18 cellular contexts compared by ENCODE assay signal in the genomic region with DNA sequence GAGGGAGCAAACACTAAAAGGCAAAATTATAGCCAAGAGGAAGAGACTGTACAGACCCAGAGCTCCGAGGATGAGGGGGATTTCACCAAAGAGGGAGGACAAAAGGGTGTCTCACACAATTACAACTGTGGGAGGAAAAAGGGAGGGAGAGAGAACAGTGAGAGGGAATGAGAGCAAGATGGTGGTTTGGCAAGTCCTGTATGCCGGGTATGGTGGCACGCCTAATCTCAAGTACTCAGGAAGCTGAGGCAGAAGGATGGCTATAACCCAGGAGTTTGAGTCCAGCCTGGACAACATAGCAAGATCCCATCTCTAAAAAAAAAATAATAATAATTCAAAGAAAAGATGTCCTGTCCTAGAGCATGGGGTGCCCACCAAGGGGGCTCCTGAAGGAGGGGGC. TPM values are rescaled to one million over a fixed set of nuclear protein-coding genes. Genes with fewer than 3 reads are reported as not detected.
DNase-seq lines count a peak whose midpoint lies in the region; ATAC-seq and TF ChIP-seq lines count a peak whose summit lies in the region.
"Had no signal": no experiment of that assay in that cellular context is flagged by ENCODE, and none has a peak within 500 bp of the region (broad histone marks: within the 10 kb centered on the region; RNA-seq: fewer than 3 reads in every experiment).

No MANE protein-coding gene starts in this region.

- H3K9me3 ChIP-seq in left lung = no peaks in the 10 kb centered on the region
- H3K9me3 ChIP-seq: BLaER1 had no signal

- no peaks in the 10 kb centered on the region for H3K27me3 ChIP-seq in left lung
- H3K27me3 ChIP-seq: BLaER1 had no signal

- H3K27ac Mint-ChIP-seq in activated naive CD4-positive, alpha-beta T cell treated with anti-CD3 and anti-CD28 coated beads, Interleukin-2, amount 10 ng/mL, durations not matched to agents 7 days and 5 days = peak overlapping the region; percentile 19
- H3K27ac Mint-ChIP-seq in activated naive CD8-positive, alpha-beta T cell treated with anti-CD3 and anti-CD28 coated beads, Interleukin-2, amount 50 U/mL, for 24 hours = peak overlapping the region; percentile 28
- peak overlapping the region; percentile 93 for H3K27ac Mint-ChIP-seq in type B pancreatic cell
- H3K27ac Mint-ChIP-seq in mesothelial cell of epicardium = no peak overlapping the region

- CTCF ChIA-PET in activated naive CD4-positive, alpha-beta T cell treated with anti-CD3 and anti-CD28 coated beads, Interleukin-2, amount 10 ng/mL, durations not matched to agents 7 days and 5 days (lab: Charles Lee) = no interaction called here

- H3K9me3 Mint-ChIP-seq in activated naive CD4-positive, alpha-beta T cell treated with anti-CD3 and anti-CD28 coated beads, Interleukin-2, amount 10 ng/mL, durations not matched to agents 7 days and 5 days = no peaks in the 10 kb centered on the region
- no peaks in the 10 kb centered on the region for H3K9me3 Mint-ChIP-seq in activated naive CD8-positive, alpha-beta T cell treated with anti-CD3 and anti-CD28 coated beads, Interleukin-2, amount 50 U/mL, for 24 hours
- H3K9me3 Mint-ChIP-seq in type B pancreatic cell = no peaks in the 10 kb centered on the region
- no peaks in the 10 kb centered on the region for H3K9me3 Mint-ChIP-seq in mesothelial cell of epicardium

- H3K4me3 Mint-ChIP-seq in activated naive CD4-positive, alpha-beta T cell treated with anti-CD3 and anti-CD28 coated beads, Interleukin-2, amount 10 ng/mL, durations not matched to agents 7 days and 5 days = no peak overlapping the region
- H3K4me3 Mint-ChIP-seq in activated naive CD8-positive, alpha-beta T cell treated with anti-CD3 and anti-CD28 coated beads, Interleukin-2, amount 50 U/mL, for 24 hours = no peak overlapping the region
- H3K4me3 Mint-ChIP-seq in type B pancreatic cell (no peak overlapping the region), mesothelial cell of epicardium (no peak overlapping the region)

- peaks cover 7 to 100% of the 10 kb centered on the region in 2 donors for H3K36me3 ChIP-seq in left lung

- TF ChIP-seq CTCF in left lung (IDR thresholded peaks at IDR 0.05) (no peak), type B pancreatic cell (conservative IDR thresholded peaks at IDR 0.05) (no peak), GM13977 (IDR thresholded peaks at IDR 0.05; ENCODE audit: extremely low read depth, insufficient read depth, missing control alignments) (no peak), mesothelial cell of epicardium (IDR thresholded peaks at IDR 0.05; ENCODE audit: unreplicated experiment) (no peak)

- H3K4me1 Mint-ChIP-seq in activated naive CD4-positive, alpha-beta T cell treated with anti-CD3 and anti-CD28 coated beads, Interleukin-2, amount 10 ng/mL, durations not matched to agents 7 days and 5 days = peaks cover 5% of the 10 kb centered on the region
- no peaks in the 10 kb centered on the region for H3K4me1 Mint-ChIP-seq in activated naive CD8-positive, alpha-beta T cell treated with anti-CD3 and anti-CD28 coated beads, Interleukin-2, amount 50 U/mL, for 24 hours
- H3K4me1 Mint-ChIP-seq in type B pancreatic cell (ENCODE audit: unreplicated experiment) (peaks cover 7% of the 10 kb centered on the region), mesothelial cell of epicardium (peaks cover 6% of the 10 kb centered on the region)

- H3K4me3 ChIP-seq in left lung = no peak overlapping the region
- H3K4me3 ChIP-seq: BLaER1, GM12878, GM23248 had no signal

- no peak for ATAC-seq in activated naive CD8-positive, alpha-beta T cell treated with anti-CD3 and anti-CD28 coated beads, Interleukin-2, amount 50 U/mL, for 24 hours
- ATAC-seq in left lung = no peak
- ATAC-seq: GM12878 had no signal

- H3K27ac ChIP-seq in left lung = peak overlapping the region; percentile 50 to 63
- H3K27ac ChIP-seq: BLaER1, GM23248, HL-60 had no signal

- no peak for DNase-seq in activated naive CD4-positive, alpha-beta T cell treated with anti-CD3 and anti-CD28 coated beads, Interleukin-2, amount 10 ng/mL, durations not matched to agents 7 days and 5 days
- no peak for DNase-seq in activated naive CD4-positive, alpha-beta T cell treated with anti-CD3 and anti-CD28 coated beads, Interleukin-2, amount 50 U/mL, for 16 hours
- no peak for DNase-seq in activated naive CD8-positive, alpha-beta T cell treated with anti-CD3 and anti-CD28 coated beads, Interleukin-2, amount 50 U/mL, for 24 hours
- DNase-seq in left lung (no peak), type B pancreatic cell (ENCODE audit: extremely low spot score, unreplicated experiment) (no peak), pons (ENCODE audit: low spot score) (no peak), GM13977 (ENCODE audit: low spot score) (no peak), mesothelial cell of epicardium (ENCODE audit: low spot score in 2 of 2, unreplicated experiment in 2 of 2) (no peak)
- DNase-seq: 8988T, DMS 273 treated with DMSO at 0.1 percent for 48 hours, GDM1, GM23248, HCEC 1CT, NCI-H187 treated with DMSO at 0.1 percent for 48 hours, NCI-H69 had no signal

- in situ Hi-C loops in GM13977 (cut with MboI; ENCODE audit: low pct_unique_long_range_greater_than_20kb, low sequenced_read_pairs, unreplicated experiment) = no loop called here

- intact Hi-C loops in left lung (cut with DNase I) = no loop called here

- peaks cover 58% of the 10 kb centered on the region for H3K36me3 Mint-ChIP-seq in activated naive CD4-positive, alpha-beta T cell treated with anti-CD3 and anti-CD28 coated beads, Interleukin-2, amount 10 ng/mL, durations not matched to agents 7 days and 5 days
- H3K36me3 Mint-ChIP-seq in activated naive CD8-positive, alpha-beta T cell treated with anti-CD3 and anti-CD28 coated beads, Interleukin-2, amount 50 U/mL, for 24 hours (ENCODE audit: low read depth) = peaks cover 52% of the 10 kb centered on the region
- H3K36me3 Mint-ChIP-seq in type B pancreatic cell = peaks cover 44% of the 10 kb centered on the region
- peaks cover 51% of the 10 kb centered on the region for H3K36me3 Mint-ChIP-seq in mesothelial cell of epicardium

- H3K4me1 ChIP-seq in left lung = peaks cover 9 to 12% of the 10 kb centered on the region in 2 donors
- H3K4me1 ChIP-seq: BLaER1 had no signal

- H3K27me3 Mint-ChIP-seq in activated naive CD4-positive, alpha-beta T cell treated with anti-CD3 and anti-CD28 coated beads, Interleukin-2, amount 10 ng/mL, durations not matched to agents 7 days and 5 days = no peaks in the 10 kb centered on the region
- H3K27me3 Mint-ChIP-seq in activated naive CD8-positive, alpha-beta T cell treated with anti-CD3 and anti-CD28 coated beads, Interleukin-2, amount 50 U/mL, for 24 hours = no peaks in the 10 kb centered on the region
- no peaks in the 10 kb centered on the region for H3K27me3 Mint-ChIP-seq in type B pancreatic cell
- H3K27me3 Mint-ChIP-seq in mesothelial cell of epicardium (ENCODE audit: low read depth) = no peaks in the 10 kb centered on the region

RNA-seq across cellular contexts. Expression of a gene that starts 34.3 kb away (rescaled TPM):
- total RNA-seq in left lung (100 to 1,000 TPM; 103 to 138 TPM), type B pancreatic cell (ENCODE audit: low replicate concordance) (43.3 and 49.8 TPM in 2 replicates), mesothelial cell of epicardium (35.5 to 39.9 TPM (median 35.8 TPM) in 3 replicates)

RNA-seq across cellular contexts. Expression of a gene that starts 48.7 kb away (rescaled TPM):
- total RNA-seq in left lung = 10 to 100 TPM; 37.6 to 37.9 TPM
- total RNA-seq in type B pancreatic cell (ENCODE audit: low replicate concordance) = 25.0 and 33.0 TPM in 2 replicates
- 18.8 to 20.0 TPM (median 19.4 TPM) in 3 replicates for total RNA-seq in mesothelial cell of epicardium
